In genomic region chr2:154934213-154934612, GRCh38 we compare ENCODE assay signal across 33 cellular contexts.
DNase-seq lines count a peak whose midpoint lies in the region; ATAC-seq, FAIRE-seq and TF ChIP-seq lines count a peak whose summit lies in the region.
"Had no signal": no experiment of that assay in that cellular context is flagged by ENCODE, and none has a peak within 500 bp of the region (broad histone marks: within the 10 kb centered on the region; RNA-seq: fewer than 3 reads in every experiment).

No MANE protein-coding gene starts in this region.

- FAIRE-seq in urothelium cell line (lab: Jason Lieb, UNC) = no peak
- FAIRE-seq: A204.1, A549, D721Med had no signal

- ATAC-seq in right cardiac atrium = no peak
- ATAC-seq: A549; CD8-positive, alpha-beta T cell had no signal

- TF ChIP-seq CTCF in HEK293 (tag by site-specific recombination; IDR thresholded peaks at IDR 0.05) (no peak), GM10266 (IDR thresholded peaks at IDR 0.05; ENCODE audit: control insufficient read depth, insufficient read depth, low read depth, missing control alignments) (no peak)

- no peaks in the 10 kb centered on the region for H3K9me3 ChIP-seq in HEK293 (ENCODE audit: control insufficient read depth, insufficient read depth, low read depth, low read length)
- no peaks in the 10 kb centered on the region for H3K9me3 ChIP-seq in right cardiac atrium (ENCODE audit: control insufficient read depth, low read length)
- H3K9me3 ChIP-seq: A549, BE2C, Caco-2 had no signal

- H3K4me1 ChIP-seq in HEK293 (ENCODE audit: control insufficient read depth, insufficient read depth, low read length) (no peaks in the 10 kb centered on the region), right cardiac atrium (ENCODE audit: control insufficient read depth, insufficient read depth, low read length) (no peaks in the 10 kb centered on the region)
- H3K4me1 ChIP-seq: A549; BE2C; BLaER1; BLaER1 treated with 17β-estradiol and CSF1 and Interleukin-3, amounts not matched to agents 10 nM and 100 nM; Caco-2 had no signal

- H3K27ac ChIP-seq in HEK293 (ENCODE audit: extremely low read depth, low read depth, low read length) (no peak overlapping the region), right cardiac atrium (ENCODE audit: low read length) (no peak overlapping the region)
- H3K27ac ChIP-seq: 22Rv1; A549; BLaER1; BLaER1 treated with 17β-estradiol and CSF1 and Interleukin-3, amounts not matched to agents 10 nM and 100 nM; C4-2B had no signal

- H3K36me3 ChIP-seq in HEK293 (ENCODE audit: control insufficient read depth in 2 of 2, insufficient read depth in 1 of 2, low read length in 2 of 2) = no peaks in the 10 kb centered on the region
- H3K36me3 ChIP-seq: BE2C; BLaER1; BLaER1 treated with 17β-estradiol and CSF1 and Interleukin-3, amounts not matched to agents 10 nM and 100 nM had no signal

- DNase-seq in NCI-H748 (lab: John Stamatoyannopoulos, UW; ENCODE audit: unreplicated experiment) = peak; percentile 60
- peak; percentile 47 for DNase-seq in NCI-H748 treated with DMSO at 0.1 percent for 48 hours (lab: John Stamatoyannopoulos, UW)
- no peak for DNase-seq in right cardiac atrium
- DNase-seq in urothelium cell line (ENCODE audit: low spot score) = no peak
- DNase-seq in GM10266 (ENCODE audit: extremely low spot score) = no peak
- DNase-seq: 8988T; ACHN; AML-193; BE2C; C1 segment of cervical spinal cord; Caco-2; Calu3; CD4-positive, alpha-beta memory T cell; CD4-positive, alpha-beta T cell; CD4-positive, CD25-positive, alpha-beta regulatory T cell; CD8-positive, alpha-beta memory T cell; CD8-positive, alpha-beta T cell; COR-L47; DMS 273 treated with DMSO at 0.1 percent for 48 hours; DMS153; DMS53; DMS79; DMS79 treated with DMSO at 0.1 percent for 48 hours; DND-41; EL had no signal

- CTCF ChIA-PET in HEK293 (lab: Yijun Ruan, JAX) = no interaction called here

- 85% methylated on average over 1 of the region's 1 CpG for WGBS in right cardiac atrium

- H3K4me3 ChIP-seq in HEK293 (ENCODE audit: low read depth, low read length) (no peak overlapping the region), right cardiac atrium (ENCODE audit: low read length) (no peak overlapping the region)
- H3K4me3 ChIP-seq: A549; BLaER1; BLaER1 treated with 17β-estradiol and CSF1 and Interleukin-3, amounts not matched to agents 10 nM and 100 nM had no signal

- H3K27me3 ChIP-seq in right cardiac atrium (ENCODE audit: control insufficient read depth, insufficient read depth) = no peaks in the 10 kb centered on the region
- H3K27me3 ChIP-seq: BE2C; BLaER1; BLaER1 treated with 17β-estradiol and CSF1 and Interleukin-3, amounts not matched to agents 10 nM and 100 nM had no signal

- POLR2A ChIA-PET in HEK293 (lab: Yijun Ruan, JAX) = no interaction called here

- intact Hi-C loops in right cardiac atrium (cut with DNase I) = no loop called here

TF ChIP-seq in HEK293, 187 proteins besides CTCF, POLR2A, EP300 and RAD21:
- TF ChIP-seq TRIM28 (IDR thresholded peaks at IDR 0.05; ENCODE audit: borderline replicate concordance, low read length) = peak; percentile 94
- no peak for TF ChIP-seq ZNF169 (tag by site-specific recombination; IDR thresholded peaks at IDR 0.05)
- TF ChIP-seq SETDB1 (IDR thresholded peaks at IDR 0.05; ENCODE audit: insufficient read length, low read length) = peak; percentile 88

Comparison
In these comparisons a context has a peak if more than half of its experiments do, and no peak if none do; other contexts are left out.
1. DNase-seq: peak in NCI-H748 (single experiment) and NCI-H748 treated with DMSO at 0.1 percent for 48 hours (single experiment); none in right cardiac atrium (0 of 3), urothelium cell line (single experiment) and GM10266 (single experiment).